Comparison of ENCODE assay signal across 7 cellular contexts in genomic region chr9:39014805-39015123, GRCh38.
A peak's percentile ranks its signal among the peaks of the same experiment; 100 is the strongest.
DNase-seq lines count a peak whose midpoint lies in the region; ATAC-seq and TF ChIP-seq lines count a peak whose summit lies in the region.
"Not testable (repeated sequence)": the region's sequence is repeated elsewhere in the genome, so short reads cannot be mapped to it uniquely, and the experiment has no call there.

No MANE protein-coding gene starts in this region.

- H3K27ac Mint-ChIP-seq in MCF 10A (ENCODE audit: low read depth, unreplicated experiment); stimulated activated memory B cell treated with anti-CD40 and anti-IgM and Interleukin-4, amounts not matched to agents 10 μg/mL and 1 μg/mL and 100 μg/mL, for 72 hours: not testable (repeated sequence)

- not testable (repeated sequence) for DNase-seq in PC-3; left colon; lower lobe of right lung; omental fat pad (ENCODE audit: low spot score)
- DNase-seq in MCF 10A (ENCODE audit: unreplicated experiment), result peak; percentile 21
- DNase-seq in fibroblast of pulmonary artery (ENCODE audit: low read depth), result peak; percentile 17

- not testable (repeated sequence) for H3K4me3 Mint-ChIP-seq in MCF 10A (ENCODE audit: unreplicated experiment); stimulated activated memory B cell treated with anti-CD40 and anti-IgM and Interleukin-4, amounts not matched to agents 10 μg/mL and 1 μg/mL and 100 μg/mL, for 72 hours

- not testable (repeated sequence) for H3K9ac ChIP-seq in PC-3 (ENCODE audit: low read length)

- H3K27me3 Mint-ChIP-seq in MCF 10A (ENCODE audit: insufficient read depth, unreplicated experiment); stimulated activated memory B cell treated with anti-CD40 and anti-IgM and Interleukin-4, amounts not matched to agents 10 μg/mL and 1 μg/mL and 100 μg/mL, for 72 hours: not testable (repeated sequence)

- H3K27me3 ChIP-seq in PC-3 (ENCODE audit: low read length); lower lobe of right lung (ENCODE audit: low read depth): not testable (repeated sequence)

- not testable (repeated sequence) for H3F3A ChIP-seq in PC-3 (ENCODE audit: low read length, unreplicated experiment)

- not testable (repeated sequence) for H3K9me3 ChIP-seq in PC-3 (ENCODE audit: low read length); lower lobe of right lung

- H2AFZ ChIP-seq in PC-3 (ENCODE audit: low read length), result not testable (repeated sequence)

- H3K4me3 ChIP-seq in PC-3 (ENCODE audit: low read length); fibroblast of pulmonary artery (replicated peaks; ENCODE audit: low read depth, low read length); lower lobe of right lung: not testable (repeated sequence)

- not testable (repeated sequence) for H3K27ac ChIP-seq in PC-3 (ENCODE audit: low read length); lower lobe of right lung

- not testable (repeated sequence) for TF ChIP-seq CTCF in PC-3 (conservative IDR thresholded peaks at IDR 0.05; ENCODE audit: low read depth, low read length); MCF 10A (IDR thresholded peaks at IDR 0.05; ENCODE audit: unreplicated experiment); fibroblast of pulmonary artery (IDR thresholded peaks at IDR 0.05; ENCODE audit: low read length, missing control alignments); lower lobe of right lung (IDR thresholded peaks at IDR 0.05); omental fat pad (IDR thresholded peaks at IDR 0.05)

- H4K20me1 ChIP-seq in PC-3 (ENCODE audit: low read length), result not testable (repeated sequence)

- intact Hi-C loops in PC-3 (cut with micrococcal nuclease); MCF 10A (cut with micrococcal nuclease); left colon (cut with DNase I, micrococcal nuclease); lower lobe of right lung (cut with DNase I): not testable (repeated sequence)

- POLR2A ChIA-PET in PC-3 (lab: Charles Lee; ENCODE audit: unreplicated experiment); MCF 10A (lab: Yijun Ruan, JAX): not testable (repeated sequence)

- not testable (repeated sequence) for H3K9me2 ChIP-seq in PC-3 (replicated peaks; ENCODE audit: low read length)

- not testable (repeated sequence) for H3K4me1 Mint-ChIP-seq in MCF 10A (ENCODE audit: insufficient read depth, unreplicated experiment); stimulated activated memory B cell treated with anti-CD40 and anti-IgM and Interleukin-4, amounts not matched to agents 10 μg/mL and 1 μg/mL and 100 μg/mL, for 72 hours

- not testable (repeated sequence) for H3K36me3 ChIP-seq in PC-3 (ENCODE audit: low read depth, low read length); lower lobe of right lung

- H3K36me3 Mint-ChIP-seq in MCF 10A (ENCODE audit: insufficient read depth, unreplicated experiment); stimulated activated memory B cell treated with anti-CD40 and anti-IgM and Interleukin-4, amounts not matched to agents 10 μg/mL and 1 μg/mL and 100 μg/mL, for 72 hours: not testable (repeated sequence)

- not testable (repeated sequence) for H3K9me3 Mint-ChIP-seq in MCF 10A (ENCODE audit: unreplicated experiment); stimulated activated memory B cell treated with anti-CD40 and anti-IgM and Interleukin-4, amounts not matched to agents 10 μg/mL and 1 μg/mL and 100 μg/mL, for 72 hours

- CTCF ChIA-PET in PC-3 (lab: Charles Lee); MCF 10A (lab: Yijun Ruan, JAX): not testable (repeated sequence)

- H3K4me2 ChIP-seq in PC-3 (ENCODE audit: low read length), result not testable (repeated sequence)

- H3K79me2 ChIP-seq in PC-3 (ENCODE audit: low read length), result not testable (repeated sequence)

- not testable (repeated sequence) for H3K4me1 ChIP-seq in PC-3 (ENCODE audit: insufficient read depth, low read length); lower lobe of right lung

- not testable (repeated sequence) for BruUV-seq in PC-3 (replicated peaks; lab: Mats Ljungman, UMichigan); MCF 10A (replicated peaks; lab: Mats Ljungman, UMichigan)

- ATAC-seq in PC-3, result peak; percentile 36
- peak; percentile 35 for ATAC-seq in left colon
- peak; percentile 49 to 50 for ATAC-seq in lower lobe of right lung
- peak; percentile 14 for ATAC-seq in omental fat pad (ENCODE audit: low FRiP score)
- peak; percentile 32 for ATAC-seq in stimulated activated memory B cell treated with anti-CD40 and anti-IgM and Interleukin-4, amounts not matched to agents 10 μg/mL and 1 μg/mL and 100 μg/mL, for 72 hours
